ENCODE assay signal across 23 cellular contexts in genomic region chr1:74693473-74693872, GRCh38. TPM values are rescaled to one million over a fixed set of nuclear protein-coding genes. Genes with fewer than 3 reads are reported as not detected.
DNase-seq lines count a peak whose midpoint lies in the region; ATAC-seq and TF ChIP-seq lines count a peak whose summit lies in the region.
"Had no signal": no experiment of that assay in that cellular context is flagged by ENCODE, and none has a peak within 500 bp of the region (broad histone marks: within the 10 kb centered on the region; RNA-seq: fewer than 3 reads in every experiment).

No MANE protein-coding gene starts in this region.

- 66 to 79% (median 77%) methylated on average over 2 of the region's 2 CpGs for WGBS in spleen, 5 donors

- H3K36me3 ChIP-seq in spleen, result no peaks in the 10 kb centered on the region
- H3K36me3 ChIP-seq: neutrophil had no signal

- intact Hi-C loops in spleen (cut with DNase I; ENCODE audit: low total_unique reads), result no loop called here
- intact Hi-C loops in CD14-positive monocyte (cut with micrococcal nuclease), result no loop called here

- no peaks in the 10 kb centered on the region for H3K9me3 ChIP-seq in spleen
- H3K9me3 ChIP-seq: neutrophil had no signal

- no peak for ATAC-seq in HG02885 (IDR thresholded peaks at IDR 0.05; ENCODE audit: poor library complexity, unreplicated experiment)
- ATAC-seq: stimulated activated memory B cell treated with anti-CD40 and anti-IgM and Interleukin-4, amounts not matched to agents 10 μg/mL and 1 μg/mL and 100 μg/mL, for 72 hours had no signal

- H3K27me3 Mint-ChIP-seq in CD14-positive monocyte (ENCODE audit: low read depth in 3 of 3), result peaks cover 0 to 2% (median 1%) of the 10 kb centered on the region in 3 donors
- H3K27me3 Mint-ChIP-seq: CD4-positive, alpha-beta memory T cell; stimulated activated memory B cell treated with anti-CD40 and anti-IgM and Interleukin-4, amounts not matched to agents 10 μg/mL and 1 μg/mL and 100 μg/mL, for 72 hours had no signal

- H3K4me3 ChIP-seq in fibroblast of the aortic adventitia (ENCODE audit: low read depth, low read length) (no peak overlapping the region), spleen (no peak overlapping the region)

- no peaks in the 10 kb centered on the region for H3K27me3 ChIP-seq in spleen (replicated peaks in 1 of 7)
- H3K27me3 ChIP-seq: neutrophil had no signal

- no peak overlapping the region for H3K27ac Mint-ChIP-seq in CD14-positive monocyte
- H3K27ac Mint-ChIP-seq: activated naive CD8-positive, alpha-beta T cell treated with anti-CD3 and anti-CD28 coated beads, Interleukin-2, amount 10 ng/mL, durations not matched to agents 7 days and 5 days; activated T-helper 1 cell treated with anti-CD3 and anti-CD28 coated beads, Interleukin-12 subunit alpha, Interleukin-12 subunit beta, Interleukin-2, Interleukin-4 antibody, amounts not matched to agents 30 ng/mL and 10 ng/mL and 1 ng/mL, durations not matched to agents 14 hours and 24 hours and 36 hours; CD4-positive, alpha-beta memory T cell; stimulated activated memory B cell treated with anti-CD40 and anti-IgM and Interleukin-4, amounts not matched to agents 10 μg/mL and 1 μg/mL and 100 μg/mL, for 72 hours; T-helper 1 cell treated with Interleukin-12 subunit alpha and Interleukin-12 subunit beta and Interleukin-4 antibody, amounts not matched to agents 30 μg/mL and 1 μg/mL, for 36 hours had no signal

- TF ChIP-seq CTCF in fibroblast of the aortic adventitia (IDR thresholded peaks at IDR 0.05; ENCODE audit: insufficient read depth, low read length) (no peak), spleen (IDR thresholded peaks at IDR 0.05 in 8 of 11, conservative IDR thresholded peaks at IDR 0.05 in 3 of 11) (no peak), CD14-positive monocyte (IDR thresholded peaks at IDR 0.05) (no peak)

- H3K4me3 Mint-ChIP-seq in CD14-positive monocyte, result no peak overlapping the region
- H3K4me3 Mint-ChIP-seq: activated naive CD8-positive, alpha-beta T cell treated with anti-CD3 and anti-CD28 coated beads, Interleukin-2, amount 10 ng/mL, durations not matched to agents 7 days and 5 days; activated T-helper 1 cell treated with anti-CD3 and anti-CD28 coated beads, Interleukin-12 subunit alpha, Interleukin-12 subunit beta, Interleukin-2, Interleukin-4 antibody, amounts not matched to agents 30 ng/mL and 10 ng/mL and 1 ng/mL, durations not matched to agents 14 hours and 24 hours and 36 hours; CD4-positive, alpha-beta memory T cell; stimulated activated memory B cell treated with anti-CD40 and anti-IgM and Interleukin-4, amounts not matched to agents 10 μg/mL and 1 μg/mL and 100 μg/mL, for 72 hours; T-helper 1 cell treated with Interleukin-12 subunit alpha and Interleukin-12 subunit beta and Interleukin-4 antibody, amounts not matched to agents 30 μg/mL and 1 μg/mL, for 36 hours had no signal

- H3K36me3 Mint-ChIP-seq in CD14-positive monocyte, result no peaks in the 10 kb centered on the region
- H3K36me3 Mint-ChIP-seq: activated naive CD8-positive, alpha-beta T cell treated with anti-CD3 and anti-CD28 coated beads, Interleukin-2, amount 10 ng/mL, durations not matched to agents 7 days and 5 days; CD4-positive, alpha-beta memory T cell; stimulated activated memory B cell treated with anti-CD40 and anti-IgM and Interleukin-4, amounts not matched to agents 10 μg/mL and 1 μg/mL and 100 μg/mL, for 72 hours had no signal

- TF ChIP-seq POLR2A in spleen (IDR thresholded peaks at IDR 0.05), result no peak

- peak; percentile 1 for DNase-seq in A172 (ENCODE audit: low spot score)
- peak; percentile 50 for DNase-seq in NCI-H460 (ENCODE audit: extremely low read depth, low read depth)
- peak; percentile 73 for DNase-seq in astrocyte of the hippocampus (ENCODE audit: low read depth, low spot score)
- peak; percentile 33 for DNase-seq in fibroblast of the aortic adventitia (ENCODE audit: low read depth)
- DNase-seq in spleen, result no peak
- DNase-seq in NOMO-1 treated with dmso at 0.1 percent for 144 hours (lab: John Stamatoyannopoulos, UW; ENCODE audit: unreplicated experiment), result no peak
- DNase-seq in CD14-positive monocyte (ENCODE audit: low spot score), result no peak
- DNase-seq: ACHN; activated CD4-positive, CD25-positive, alpha-beta regulatory T cell; activated naive CD8-positive, alpha-beta T cell treated with anti-CD3 and anti-CD28 coated beads, Interleukin-2, amount 10 ng/mL, durations not matched to agents 7 days and 5 days; CD4-positive, alpha-beta memory T cell; cerebellar nuclear complex; DND-41; NCI-H2081; NCI-H510A treated with DMSO at 0.1 percent for 48 hours; SHP77; stimulated activated CD4-positive, alpha-beta T cell treated with anti-CD3 and anti-CD28 coated beads, Interleukin-15, amount 100 ng/mL, for 24 hours had no signal

- no peaks in the 10 kb centered on the region for H3K9me3 Mint-ChIP-seq in CD14-positive monocyte
- H3K9me3 Mint-ChIP-seq: activated naive CD8-positive, alpha-beta T cell treated with anti-CD3 and anti-CD28 coated beads, Interleukin-2, amount 10 ng/mL, durations not matched to agents 7 days and 5 days; activated T-helper 1 cell treated with anti-CD3 and anti-CD28 coated beads, Interleukin-12 subunit alpha, Interleukin-12 subunit beta, Interleukin-2, Interleukin-4 antibody, amounts not matched to agents 30 ng/mL and 10 ng/mL and 1 ng/mL, durations not matched to agents 14 hours and 24 hours and 36 hours; CD4-positive, alpha-beta memory T cell; stimulated activated memory B cell treated with anti-CD40 and anti-IgM and Interleukin-4, amounts not matched to agents 10 μg/mL and 1 μg/mL and 100 μg/mL, for 72 hours; T-helper 1 cell treated with Interleukin-12 subunit alpha and Interleukin-12 subunit beta and Interleukin-4 antibody, amounts not matched to agents 30 μg/mL and 1 μg/mL, for 36 hours had no signal

- H3K27ac ChIP-seq in spleen, result no peak overlapping the region
- H3K27ac ChIP-seq: neutrophil had no signal

- no peaks in the 10 kb centered on the region for H3K4me1 Mint-ChIP-seq in CD14-positive monocyte
- H3K4me1 Mint-ChIP-seq: activated naive CD8-positive, alpha-beta T cell treated with anti-CD3 and anti-CD28 coated beads, Interleukin-2, amount 10 ng/mL, durations not matched to agents 7 days and 5 days had no signal

- H3K4me1 ChIP-seq in spleen, result peaks cover 0 to 5% (median 0%) of the 10 kb centered on the region in 6 donors

RNA-seq across cellular contexts. Expression of gene ERICH3, which starts 19.9 kb away (rescaled TPM):
- total RNA-seq in A172 (2014; rRNA removed; shearing (Covaris generic)), result 0.07 TPM in 1 of 2 replicates, not detected in the other
- not detected in 2 replicates for total RNA-seq in NCI-H460 (2014; rRNA removed; shearing (Covaris generic))
- polyA plus RNA-seq in NCI-H460 (2014; cell fraction: nucleus; rRNA removed), result not detected in 2 replicates
- not detected in 2 replicates for total RNA-seq in fibroblast of the aortic adventitia (ENCODE audit: low replicate concordance)
- under 1 TPM in 6 of 7 donors, not detected in 1; 0.23 to 0.65 (median 0.41) TPM for total RNA-seq in spleen
- polyA plus RNA-seq in spleen, result under 1 TPM; 0.15 to 0.28 (median 0.19) TPM
- not detected for polyA plus RNA-seq in CD14-positive monocyte
- total RNA-seq: activated CD8-positive, alpha-beta memory T cell treated with anti-CD3 and anti-CD28 coated beads for 36 hours; activated naive CD8-positive, alpha-beta T cell treated with anti-CD3 and anti-CD28 coated beads, Interleukin-2, amount 10 ng/mL, durations not matched to agents 7 days and 5 days; activated T-helper 1 cell treated with anti-CD3 and anti-CD28 coated beads, Interleukin-12 subunit alpha, Interleukin-12 subunit beta, Interleukin-2, Interleukin-4 antibody, amounts not matched to agents 30 ng/mL and 10 ng/mL and 1 ng/mL, durations not matched to agents 14 hours and 24 hours and 36 hours; CD4-positive, alpha-beta memory T cell had no signal
- polyA plus RNA-seq: CD4-positive, alpha-beta memory T cell had no signal

RNA-seq across cellular contexts. Expression of gene CRYZ, which starts 39.4 kb away (rescaled TPM):
- total RNA-seq in A172 (2014; rRNA removed; shearing (Covaris generic)), result 19.8 and 27.2 TPM in 2 replicates
- 10.0 and 13.3 TPM in 2 replicates for total RNA-seq in NCI-H460 (2014; rRNA removed; shearing (Covaris generic))
- polyA plus RNA-seq in NCI-H460 (2014; cell fraction: nucleus; rRNA removed), result 17.2 and 28.0 TPM in 2 replicates
- total RNA-seq in fibroblast of the aortic adventitia (ENCODE audit: low replicate concordance) (31.4 and 51.3 TPM in 2 replicates), spleen (10 to 100 TPM in 6 of 7 donors, 1 to 10 TPM in 1; 9.6 to 30.8 (median 20.8) TPM)
- polyA plus RNA-seq in spleen (10 to 100 TPM; 11.8 to 28.9 (median 18.7) TPM), CD14-positive monocyte (10 to 100 TPM in 1 of 2 donors, 1 to 10 TPM in 1; 6.1 to 16.4 TPM)

RNA-seq across cellular contexts. Expression of gene TYW3, which starts 39.5 kb away (rescaled TPM):
- 10.8 and 12.0 TPM in 2 replicates for total RNA-seq in A172 (2014; rRNA removed; shearing (Covaris generic))
- 19.3 and 24.0 TPM in 2 replicates for total RNA-seq in NCI-H460 (2014; rRNA removed; shearing (Covaris generic))
- polyA plus RNA-seq in NCI-H460 (2014; cell fraction: nucleus; rRNA removed), result 24.0 and 26.4 TPM in 2 replicates
- total RNA-seq in fibroblast of the aortic adventitia (ENCODE audit: low replicate concordance), result 19.2 and 19.6 TPM in 2 replicates
- 10 to 100 TPM; 11.5 to 19.2 (median 17.8) TPM for total RNA-seq in spleen
- polyA plus RNA-seq in spleen, result 10 to 100 TPM; 13.7 to 16.1 (median 15.2) TPM
- 1 to 10 TPM; 5.2 to 6.0 TPM for polyA plus RNA-seq in CD14-positive monocyte

Comparison
In these comparisons a context has a peak if more than half of its experiments do, and no peak if none do; other contexts are left out.
1. DNase-seq: peak in A172 (single experiment), NCI-H460 (single experiment), astrocyte of the hippocampus (single experiment) and fibroblast of the aortic adventitia (single experiment); none in spleen (single experiment), NOMO-1 treated with dmso at 0.1 percent for 144 hours (single experiment) and CD14-positive monocyte (single experiment).